Comparison of ENCODE assay signal across 9 cellular contexts in genomic region chr5:148290271-148291195, GRCh38. TPM values are rescaled to one million over a fixed set of nuclear protein-coding genes. Genes with fewer than 3 reads are reported as not detected.
DNase-seq lines count a peak whose midpoint lies in the region; ATAC-seq, FAIRE-seq and TF ChIP-seq lines count a peak whose summit lies in the region.
"Had no signal": no experiment of that assay in that cellular context is flagged by ENCODE, and none has a peak within 500 bp of the region (broad histone marks: within the 10 kb centered on the region; RNA-seq: fewer than 3 reads in every experiment).

No MANE protein-coding gene starts in this region.

- H3K9me3 ChIP-seq in small intestine (ENCODE audit: control insufficient read depth, low read depth) = no peaks in the 10 kb centered on the region

- H3K9me2 ChIP-seq in GM23338 (ENCODE audit: insufficient read depth) = no peaks in the 10 kb centered on the region

- H3K27me3 ChIP-seq in GM23338 (ENCODE audit: insufficient read depth) (no peaks in the 10 kb centered on the region), small intestine (ENCODE audit: control insufficient read depth in 2 of 2, insufficient read depth in 2 of 2, low read length in 2 of 2) (no peaks in the 10 kb centered on the region)

- DNase-seq in AG10803 (ENCODE audit: low read depth) (peak; percentile 3), GM23338 (ENCODE audit: low spot score) (peak; percentile 79), NCI-H526 treated with DMSO at 0.1 percent for 48 hours (lab: John Stamatoyannopoulos, UW) (peak; percentile 6), erythroblast (lab: John Stamatoyannopoulos, UW) (peak; percentile 7 to 25), small intestine (peak; percentile 4), T-cell (no peak)
- DNase-seq in stimulated activated CD4-positive, alpha-beta T cell treated with anti-CD3 and anti-CD28 coated beads, Interleukin-2, amount 100 ng/mL, for 24 hours = no peak

- H3K4me1 Mint-ChIP-seq in GM23338 (peaks cover 5% of the 10 kb centered on the region), T-cell (no peaks in the 10 kb centered on the region)
- H3K4me1 Mint-ChIP-seq in stimulated activated memory B cell treated with anti-CD40 and anti-IgM and Interleukin-4, amounts not matched to agents 10 μg/mL and 1 μg/mL and 100 μg/mL, for 72 hours = no peaks in the 10 kb centered on the region
- H3K4me1 Mint-ChIP-seq: activated naive CD4-positive, alpha-beta T cell treated with anti-CD3 and anti-CD28 coated beads, Interleukin-2, amount 50 U/mL, for 24 hours had no signal

- POLR2A ChIA-PET in T-cell (lab: Charles Lee) = interaction anchor here in 1 of 2 donors (0.6 kb wide), 1 partner anchor 129 kb away, joined by 3 read pairs; no protein-coding TSS in a partner anchor

- no peak for FAIRE-seq in small intestine (lab: Jason Lieb, UNC)

- ATAC-seq in GM23338 (peak; percentile 94), T-cell (replicated peaks in 1 of 4) (no peak)
- no peak for ATAC-seq in stimulated activated memory B cell treated with anti-CD40 and anti-IgM and Interleukin-4, amounts not matched to agents 10 μg/mL and 1 μg/mL and 100 μg/mL, for 72 hours

- TF ChIP-seq CTCF in AG10803 (conservative IDR thresholded peaks at IDR 0.05; ENCODE audit: low read length) (peak; percentile 29), GM23338 (conservative IDR thresholded peaks at IDR 0.05; ENCODE audit: low read depth in 2 of 2) (peak; percentile 73 to 74)

- H3K9me3 Mint-ChIP-seq in GM23338 (no peaks in the 10 kb centered on the region; the same call in 2 of the 3 replicates), T-cell (no peaks in the 10 kb centered on the region)
- H3K9me3 Mint-ChIP-seq in stimulated activated memory B cell treated with anti-CD40 and anti-IgM and Interleukin-4, amounts not matched to agents 10 μg/mL and 1 μg/mL and 100 μg/mL, for 72 hours = no peaks in the 10 kb centered on the region
- H3K9me3 Mint-ChIP-seq: activated naive CD4-positive, alpha-beta T cell treated with anti-CD3 and anti-CD28 coated beads, Interleukin-2, amount 50 U/mL, for 24 hours had no signal

- 57 to 71% (median 71%) methylated on average over 6 of the region's 6 CpGs for WGBS in small intestine, 3 donors

- peak overlapping the region; percentile 57 for H3K27ac Mint-ChIP-seq in GM23338
- no peak overlapping the region for H3K27ac Mint-ChIP-seq in stimulated activated memory B cell treated with anti-CD40 and anti-IgM and Interleukin-4, amounts not matched to agents 10 μg/mL and 1 μg/mL and 100 μg/mL, for 72 hours
- H3K27ac Mint-ChIP-seq in T-cell = no peak overlapping the region
- H3K27ac Mint-ChIP-seq: activated naive CD4-positive, alpha-beta T cell treated with anti-CD3 and anti-CD28 coated beads, Interleukin-2, amount 50 U/mL, for 24 hours had no signal

- H3F3A ChIP-seq in GM23338 (replicated peaks; ENCODE audit: low read depth) = no peaks in the 10 kb centered on the region

- no peak for TF ChIP-seq POLR2A in erythroblast (IDR thresholded peaks at IDR 0.05; ENCODE audit: low read length)

- H3K36me3 Mint-ChIP-seq in GM23338 (ENCODE audit: low read depth) (no peaks in the 10 kb centered on the region), T-cell (no peaks in the 10 kb centered on the region)
- H3K36me3 Mint-ChIP-seq in stimulated activated memory B cell treated with anti-CD40 and anti-IgM and Interleukin-4, amounts not matched to agents 10 μg/mL and 1 μg/mL and 100 μg/mL, for 72 hours = no peaks in the 10 kb centered on the region
- H3K36me3 Mint-ChIP-seq: activated naive CD4-positive, alpha-beta T cell treated with anti-CD3 and anti-CD28 coated beads, Interleukin-2, amount 50 U/mL, for 24 hours had no signal

- H3K4me2 ChIP-seq in GM23338 = no peak overlapping the region

- H3K27ac ChIP-seq in GM23338 (ENCODE audit: low read depth) (no peak overlapping the region), small intestine (ENCODE audit: low read depth in 1 of 2, low read length in 1 of 2) (no peak overlapping the region)

- CTCF ChIA-PET in T-cell (lab: Charles Lee) = interaction anchor here in 1 of 2 donors (1.2 kb wide), 1 partner anchor 12 kb away, joined by 3 read pairs; no protein-coding TSS in a partner anchor

- H2AFZ ChIP-seq in GM23338 = no peak overlapping the region

- no peaks in the 10 kb centered on the region for H4K20me1 ChIP-seq in GM23338 (replicated peaks; ENCODE audit: insufficient read depth)

- H3K36me3 ChIP-seq in GM23338 (ENCODE audit: insufficient read depth) = no peaks in the 10 kb centered on the region
- no peaks in the 10 kb centered on the region for H3K36me3 ChIP-seq in small intestine (ENCODE audit: control insufficient read depth in 2 of 2, insufficient read depth in 2 of 2, low read length in 2 of 2)

- H3K4me3 ChIP-seq in AG10803 (ENCODE audit: low read length) (no peak overlapping the region), GM23338 (no peak overlapping the region), small intestine (ENCODE audit: low read depth in 1 of 2, low read length in 2 of 2) (no peak overlapping the region)

- H3K4me1 ChIP-seq in GM23338 (ENCODE audit: insufficient read depth) = no peaks in the 10 kb centered on the region
- no peaks in the 10 kb centered on the region for H3K4me1 ChIP-seq in small intestine (ENCODE audit: control insufficient read depth in 2 of 2, insufficient read depth in 1 of 2, low read depth in 1 of 2, low read length in 1 of 2)

- H3K27me3 Mint-ChIP-seq in GM23338 (ENCODE audit: insufficient read depth, low read depth, poor library complexity) (no peaks in the 10 kb centered on the region), T-cell (peaks cover 4 to 7% of the 10 kb centered on the region in 2 donors)
- H3K27me3 Mint-ChIP-seq in stimulated activated memory B cell treated with anti-CD40 and anti-IgM and Interleukin-4, amounts not matched to agents 10 μg/mL and 1 μg/mL and 100 μg/mL, for 72 hours = no peaks in the 10 kb centered on the region
- H3K27me3 Mint-ChIP-seq: activated naive CD4-positive, alpha-beta T cell treated with anti-CD3 and anti-CD28 coated beads, Interleukin-2, amount 50 U/mL, for 24 hours had no signal

- H3K4me3 Mint-ChIP-seq in GM23338 = no peak overlapping the region
- H3K4me3 Mint-ChIP-seq in stimulated activated memory B cell treated with anti-CD40 and anti-IgM and Interleukin-4, amounts not matched to agents 10 μg/mL and 1 μg/mL and 100 μg/mL, for 72 hours = no peak overlapping the region
- H3K4me3 Mint-ChIP-seq in T-cell = no peak overlapping the region
- H3K4me3 Mint-ChIP-seq: activated naive CD4-positive, alpha-beta T cell treated with anti-CD3 and anti-CD28 coated beads, Interleukin-2, amount 50 U/mL, for 24 hours had no signal

- H3K79me2 ChIP-seq in GM23338 (replicated peaks; ENCODE audit: insufficient read depth) = no peaks in the 10 kb centered on the region

TF ChIP-seq in GM23338, 12 proteins besides CTCF, POLR2A, EP300 and RAD21 (continues in another document):
- TF ChIP-seq EZH2 (IDR thresholded peaks at IDR 0.05; ENCODE audit: low read depth, unreplicated experiment) (no peak), ZNF331 (CRISPR knock-in tag; IDR thresholded peaks at IDR 0.05; ENCODE audit: low read depth) (no peak), NANOG (IDR thresholded peaks at IDR 0.05; ENCODE audit: borderline replicate concordance) (no peak), STAT1 (IDR thresholded peaks at IDR 0.05; ENCODE audit: unreplicated experiment) (no peak), REST (IDR thresholded peaks at IDR 0.05; ENCODE audit: unreplicated experiment) (no peak), CREB1 (CRISPR knock-in tag; IDR thresholded peaks at IDR 0.05; ENCODE audit: low read depth) (no peak), POLR2AphosphoS5 (IDR thresholded peaks at IDR 0.05; ENCODE audit: low read depth) (no peak), EZH2phosphoT487 (IDR thresholded peaks at IDR 0.05; ENCODE audit: unreplicated experiment) (no peak)

RNA-seq across cellular contexts. Expression of gene SPINK7, which starts 21.7 kb away (rescaled TPM):
- not detected in 2 replicates for total RNA-seq in GM23338 (2014; rRNA removed; shearing (Covaris generic))
- not detected in 2 replicates for polyA plus RNA-seq in GM23338 (2016; fragmentation: Nextera tagmentation; extraction: Ambion mirVana)
- polyA plus RNA-seq in small intestine = under 1 TPM in 1 of 3 donors, not detected in 2; 0.43 TPM
- not detected for total RNA-seq in T-cell

RNA-seq across cellular contexts. Expression of gene SPINK13, which starts 21.9 kb away (rescaled TPM):
- not detected in 2 replicates for total RNA-seq in GM23338 (2014; rRNA removed; shearing (Covaris generic))
- polyA plus RNA-seq in GM23338 (2016; fragmentation: Nextera tagmentation; extraction: Ambion mirVana) (0.49 TPM in 1 of 2 replicates, not detected in the other), small intestine (not detected)
- not detected for total RNA-seq in T-cell

RNA-seq across cellular contexts. Expression of gene SPINK9, which starts 44.8 kb away (rescaled TPM):
- total RNA-seq in GM23338 (2014; rRNA removed; shearing (Covaris generic)) = not detected in 2 replicates
- polyA plus RNA-seq in GM23338 (2016; fragmentation: Nextera tagmentation; extraction: Ambion mirVana) (not detected in 2 replicates), small intestine (not detected)
- total RNA-seq in T-cell = not detected

RNA-seq across cellular contexts. Expression of gene MARCOL, which starts 52.2 kb away (rescaled TPM):
- not detected in 2 replicates for total RNA-seq in GM23338 (2014; rRNA removed; shearing (Covaris generic))
- polyA plus RNA-seq in GM23338 (2016; fragmentation: Nextera tagmentation; extraction: Ambion mirVana) (not detected in 2 replicates), small intestine (not detected)
- not detected for total RNA-seq in T-cell

Comparison
In these comparisons a context has a peak if more than half of its experiments do, and no peak if none do; other contexts are left out.
1. DNase-seq: peak in AG10803 (single experiment), GM23338 (single experiment), NCI-H526 treated with DMSO at 0.1 percent for 48 hours (single experiment), erythroblast (2 of 2) and small intestine (single experiment); none in stimulated activated CD4-positive, alpha-beta T cell treated with anti-CD3 and anti-CD28 coated beads, Interleukin-2, amount 100 ng/mL, for 24 hours (0 of 2) and T-cell (0 of 34).